ENCODE assay signal across 8 cellular contexts in genomic region chr4:38670939-38671593, GRCh38. TPM values are rescaled to one million over a fixed set of nuclear protein-coding genes. Genes with fewer than 3 reads are reported as not detected.
DNase-seq lines count a peak whose midpoint lies in the region; ATAC-seq, FAIRE-seq and TF ChIP-seq lines count a peak whose summit lies in the region.

No MANE protein-coding gene starts in this region.

- peak overlapping the region; percentile 48 to 96 for H3K9ac ChIP-seq in colonic mucosa (ENCODE audit: low read depth in 2 of 2, low read length in 2 of 2)

- intact Hi-C loops in colonic mucosa (cut with DNase I): loop anchor here (10.0 kb wide), 1 partner anchor 606 kb away; no protein-coding TSS in a partner anchor
- intact Hi-C loops in pancreas (cut with DNase I): loop anchor here in 2 of 3 donors (5.0 to 10.0 kb wide), 4 partner anchors 286 to 494 kb away; no protein-coding TSS in a partner anchor

- H3K27me3 ChIP-seq in colonic mucosa: no peaks in the 10 kb centered on the region
- no peaks in the 10 kb centered on the region for H3K27me3 ChIP-seq in pancreas

- H3K36me3 ChIP-seq in colonic mucosa (no peaks in the 10 kb centered on the region), pancreas (no peaks in the 10 kb centered on the region)

- WGBS in pancreas, 2 donors: 14 to 20% methylated on average over 10 of the region's 10 CpGs

- no peak for TF ChIP-seq CTCF in colonic mucosa (IDR thresholded peaks at IDR 0.05)
- no peak for TF ChIP-seq CTCF in pancreas (IDR thresholded peaks at IDR 0.05)

- H3K9me3 ChIP-seq in colonic mucosa: no peaks in the 10 kb centered on the region
- H3K9me3 ChIP-seq in pancreas: no peaks in the 10 kb centered on the region

- H3K27ac ChIP-seq in colonic mucosa: peak overlapping the region; percentile 98
- H3K27ac ChIP-seq in pancreas: peak overlapping the region; percentile 53 to 99 (median 68)

- DNase-seq in GM18507 (ENCODE audit: extremely low spot score, insufficient read length, low read depth) (no peak), colonic mucosa (peak; percentile 44), pancreas (no peak), GM19240 (ENCODE audit: insufficient read length, low spot score) (no peak), NCI-H526 treated with DMSO at 0.1 percent for 48 hours (lab: John Stamatoyannopoulos, UW) (no peak), HTR-8/SVneo (ENCODE audit: insufficient read length, low spot score) (no peak), inferior parietal cortex (ENCODE audit: extremely low spot score) (no peak)

- H3K4me1 ChIP-seq in colonic mucosa (peaks cover 32% of the 10 kb centered on the region), pancreas (peaks cover 57 to 88% (median 76%) of the 10 kb centered on the region in 3 donors)

- ATAC-seq in HG03354 (IDR thresholded peaks at IDR 0.05; ENCODE audit: poor library complexity, severe bottlenecking, unreplicated experiment) (peak; percentile 29), pancreas (no peak)

- H3K4me3 ChIP-seq in colonic mucosa (no peak overlapping the region), pancreas (peak overlapping the region in 2 of 4 donors; percentile 4 to 22)

- FAIRE-seq in GM18507 (lab: Jason Lieb, UNC): peak; percentile 78
- FAIRE-seq in pancreas (lab: Jason Lieb, UNC): no peak
- no peak for FAIRE-seq in HTR-8/SVneo (lab: Jason Lieb, UNC)

RNA-seq across cellular contexts. Expression of gene KLF3, which starts 7.1 kb away (rescaled TPM):
- total RNA-seq in colonic mucosa (100 to 1,000 TPM in 1 of 2 donors, 10 to 100 TPM in 1; 87.1 to 116 TPM), pancreas (10 to 100 TPM; 19.8 to 33.4 (median 28.6) TPM)
- 10 to 100 TPM in 1 of 2 donors, 1 to 10 TPM in 1; 8.7 to 11.2 TPM for polyA plus RNA-seq in pancreas
